8 cellular contexts compared by ENCODE assay signal in the genomic region with DNA sequence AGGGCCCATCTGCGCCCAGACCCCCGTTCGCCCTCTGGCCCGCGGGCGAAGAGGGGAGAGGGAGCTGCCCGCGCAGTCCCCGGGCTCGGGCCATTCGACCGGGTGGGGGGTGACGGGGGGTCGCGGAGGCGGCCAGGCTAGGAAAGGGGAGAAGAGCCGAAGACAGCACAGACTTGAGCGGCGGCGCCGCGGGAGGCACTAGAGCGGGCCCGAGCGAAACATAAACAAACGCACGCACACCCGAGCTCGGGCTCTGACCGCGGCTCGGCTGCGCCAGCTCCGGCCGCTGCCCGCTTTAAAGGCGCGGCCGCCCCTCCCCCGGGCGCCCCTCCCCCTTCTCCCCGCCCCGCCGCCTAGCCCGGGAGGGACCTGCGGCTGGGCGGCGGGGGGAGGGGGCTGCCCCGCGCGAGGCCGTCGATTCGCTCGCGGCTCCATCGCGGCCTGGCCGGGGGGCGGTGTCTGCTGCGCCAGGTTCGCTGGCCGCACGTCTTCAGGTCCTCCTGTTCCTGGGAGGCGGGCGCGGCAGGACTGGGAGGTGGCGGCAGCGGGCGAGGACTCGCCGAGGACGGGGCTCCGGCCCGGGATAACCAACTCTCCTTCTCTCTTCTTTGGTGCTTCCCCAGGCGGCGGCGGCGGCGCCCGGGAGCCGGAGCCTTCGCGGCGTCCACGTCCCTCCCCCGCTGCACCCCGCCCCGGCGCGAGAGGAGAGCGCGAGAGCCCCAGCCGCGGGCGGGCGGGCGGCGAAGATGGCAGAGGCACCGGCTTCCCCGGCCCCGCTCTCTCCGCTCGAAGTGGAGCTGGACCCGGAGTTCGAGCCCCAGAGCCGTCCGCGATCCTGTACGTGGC. TPM values are rescaled to one million over a fixed set of nuclear protein-coding genes. Genes with fewer than 3 reads are reported as not detected.
A peak's percentile ranks its signal among the peaks of the same experiment; 100 is the strongest.
DNase-seq lines count a peak whose midpoint lies in the region; ATAC-seq and TF ChIP-seq lines count a peak whose summit lies in the region.

Gene FOXO3 (plus strand): TSS at position 455 of the 846 bp plus-strand sequence. CDS start 292 bp downstream, at position 747.

- no peak for TF ChIP-seq EP300 in sigmoid colon (IDR thresholded peaks at IDR 0.05)

- H3K27me3 ChIP-seq in iPS-15b (ENCODE audit: control insufficient read depth, insufficient read depth, low read length): peaks cover 36% of the 10 kb centered on the region
- H3K27me3 ChIP-seq in sigmoid colon: no peaks in the 10 kb centered on the region

- TF ChIP-seq CTCF in GM10248 (IDR thresholded peaks at IDR 0.05; ENCODE audit: control extremely low read depth, extremely low read depth, low read depth, missing control alignments) (no peak), sigmoid colon (IDR thresholded peaks at IDR 0.05) (peak in 1 of 4 experiments; percentile 1)

- H3K4me3 ChIP-seq in iPS-15b (ENCODE audit: low read depth, low read length) (peak within 1 kb of the TSS; percentile 95), sigmoid colon (peak within 1 kb of the TSS; percentile 74 to 93 (median 82))

- peak; percentile 66 to 71 for TF ChIP-seq POLR2A in sigmoid colon (IDR thresholded peaks at IDR 0.05)

- ATAC-seq in GM21723 (IDR thresholded peaks at IDR 0.05; ENCODE audit: unreplicated experiment) (no peak), HG02571 (IDR thresholded peaks at IDR 0.05; ENCODE audit: unreplicated experiment) (no peak)

- POLR2A ChIA-PET in GM10248 (lab: Yijun Ruan, JAX): interaction anchor here (0.6 to 1.0 kb wide), 4 partner anchors 16 to 38 kb away, joined by 3 to 4 read pairs (median 3); no protein-coding TSS in a partner anchor

- peak within 1 kb of the TSS; percentile 96 to 100 (median 99) for H3K27ac ChIP-seq in sigmoid colon

- H3K4me1 ChIP-seq in iPS-15b (ENCODE audit: control insufficient read depth, insufficient read depth, low read length): peaks cover 20% of the 10 kb centered on the region
- H3K4me1 ChIP-seq in sigmoid colon: peaks cover 2 to 48% (median 40%) of the 10 kb centered on the region in 4 donors

- CTCF ChIA-PET in GM10248 (lab: Yijun Ruan, JAX): interaction anchor here (0.8 to 1.0 kb wide), 2 partner anchors 80 to 513 kb away, joined by 3 read pairs; no protein-coding TSS in a partner anchor

- H3K36me3 ChIP-seq in iPS-15b (ENCODE audit: control insufficient read depth, insufficient read depth, low read length) (no peaks in the 10 kb centered on the region), sigmoid colon (no peaks in the 10 kb centered on the region)

- no peaks in the 10 kb centered on the region for H3K9me3 ChIP-seq in iPS-15b (ENCODE audit: control insufficient read depth, insufficient read depth, low read length)
- H3K9me3 ChIP-seq in sigmoid colon: no peaks in the 10 kb centered on the region

- WGBS in sigmoid colon, 2 donors: 1 to 3% methylated on average over 110 of the region's 110 CpGs

- DNase-seq in GM10248 (ENCODE audit: extremely low spot score) (peak; percentile 40), NCI-H1105 treated with DMSO at 0.1 percent for 48 hours (lab: John Stamatoyannopoulos, UW) (peak; percentile 79), UCSD-AML1 (lab: John Stamatoyannopoulos, UW; ENCODE audit: unreplicated experiment) (peak; percentile 52), T47D (ENCODE audit: low read depth in 1 of 2, low spot score in 1 of 2) (peak; percentile 87 to 91), sigmoid colon (peak; percentile 97)

- in situ Hi-C loops in T47D (cut with HindIII; ENCODE audit: low pct_unique_long_range_greater_than_20kb, low sequenced_read_pairs): no loop called here

- H3K9ac ChIP-seq in iPS-15b (ENCODE audit: low read depth, low read length): peak within 1 kb of the TSS; percentile 70

- intact Hi-C loops in sigmoid colon (cut with DNase I): loop anchor here (1.0 to 5.0 kb wide), 2 partner anchors 92 to 534 kb away; partner anchors contain the start of gene SESN1

RNA-seq across cellular contexts. Expression of gene FOXO3, which starts in this region (rescaled TPM):
- 10 to 100 TPM; 66.4 to 84.7 (median 78.8) TPM for total RNA-seq in sigmoid colon
- 10 to 100 TPM; 13.8 to 22.9 (median 19.7) TPM for polyA plus RNA-seq in sigmoid colon

Comparison
In these comparisons a context has a peak if more than half of its experiments do, and no peak if none do; other contexts are left out.
1. DNase-seq: peak in every context shown above with its lines; median percentile 97 in sigmoid colon; 89 in T47D; 79 in NCI-H1105 treated with DMSO at 0.1 percent for 48 hours; 52 in UCSD-AML1; 40 in GM10248.